In genomic region chr9:91395553-91396470, GRCh38 we compare ENCODE assay signal across 8 cellular contexts. TPM values are rescaled to one million over a fixed set of nuclear protein-coding genes. Genes with fewer than 3 reads are reported as not detected.
DNase-seq lines count a peak whose midpoint lies in the region; ATAC-seq, FAIRE-seq and TF ChIP-seq lines count a peak whose summit lies in the region.

No MANE protein-coding gene starts in this region.

- peaks cover 0 to 4% (median 0%) of the 10 kb centered on the region in 7 donors for H3K9me3 Mint-ChIP-seq in CD4-positive, CD25-positive, alpha-beta regulatory T cell
- no peaks in the 10 kb centered on the region for H3K9me3 Mint-ChIP-seq in progenitor cell of endocrine pancreas (ENCODE audit: low read depth)

- no peaks in the 10 kb centered on the region for H3K36me3 ChIP-seq in CD4-positive, CD25-positive, alpha-beta regulatory T cell (ENCODE audit: control insufficient read depth, insufficient read depth, low read length)
- H3K36me3 ChIP-seq in small intestine (ENCODE audit: control insufficient read depth in 2 of 2, insufficient read depth in 2 of 2, low read length in 2 of 2) = no peaks in the 10 kb centered on the region

- DNase-seq in CD4-positive, CD25-positive, alpha-beta regulatory T cell = peak in 2 of 3 donors; percentile 9 to 84
- peak; percentile 86 for DNase-seq in HCEC 1CT
- peak; percentile 60 for DNase-seq in SK-MEL-5 (ENCODE audit: low read depth, low spot score)
- DNase-seq in foreskin melanocyte = peak; percentile 85
- no peak for DNase-seq in small intestine
- DNase-seq in progenitor cell of endocrine pancreas (ENCODE audit: low spot score, unreplicated experiment) = no peak
- no peak for DNase-seq in left colon

- no peaks in the 10 kb centered on the region for H3K9me3 ChIP-seq in CD4-positive, CD25-positive, alpha-beta regulatory T cell (ENCODE audit: control insufficient read depth in 2 of 2, low read length in 2 of 2)
- H3K9me3 ChIP-seq in small intestine (ENCODE audit: control insufficient read depth, low read depth) = no peaks in the 10 kb centered on the region

- no peak for FAIRE-seq in small intestine (lab: Jason Lieb, UNC)

- in situ Hi-C loops in SK-MEL-5 (cut with HindIII; ENCODE audit: low pct_unique_long_range_greater_than_20kb, low sequenced_read_pairs) = no loop called here

- no peak for TF ChIP-seq CTCF in progenitor cell of endocrine pancreas (IDR thresholded peaks at IDR 0.05; ENCODE audit: unreplicated experiment)

- H3K27me3 Mint-ChIP-seq in CD4-positive, CD25-positive, alpha-beta regulatory T cell = peaks cover 5% of the 10 kb centered on the region
- no peaks in the 10 kb centered on the region for H3K27me3 Mint-ChIP-seq in progenitor cell of endocrine pancreas

- ATAC-seq in CD4-positive, CD25-positive, alpha-beta regulatory T cell (ENCODE audit: low read depth in 2 of 2) = no peak
- ATAC-seq in HG03175 (IDR thresholded peaks at IDR 0.05; ENCODE audit: unreplicated experiment) (no peak), left colon (no peak)

- peak overlapping the region in 2 of 3 donors; percentile 6 to 75 for H3K27ac Mint-ChIP-seq in CD4-positive, CD25-positive, alpha-beta regulatory T cell
- H3K27ac Mint-ChIP-seq in progenitor cell of endocrine pancreas = no peak overlapping the region

- peaks cover 11% of the 10 kb centered on the region for H3K4me1 ChIP-seq in CD4-positive, CD25-positive, alpha-beta regulatory T cell (ENCODE audit: control insufficient read depth, insufficient read depth, low read length, poor library complexity, severe bottlenecking)
- no peaks in the 10 kb centered on the region for H3K4me1 ChIP-seq in small intestine (ENCODE audit: control insufficient read depth in 2 of 2, insufficient read depth in 1 of 2, low read depth in 1 of 2, low read length in 1 of 2)

- 66 to 80% (median 73%) methylated on average over 7 of the region's 7 CpGs for WGBS in small intestine, 3 donors

- no peak overlapping the region for H3K4me3 Mint-ChIP-seq in CD4-positive, CD25-positive, alpha-beta regulatory T cell
- H3K4me3 Mint-ChIP-seq in progenitor cell of endocrine pancreas (ENCODE audit: low read depth) = no peak overlapping the region

- H3K4me3 ChIP-seq in CD4-positive, CD25-positive, alpha-beta regulatory T cell (ENCODE audit: low read depth, low read length) = no peak overlapping the region
- H3K4me3 ChIP-seq in small intestine (ENCODE audit: low read depth in 1 of 2, low read length in 2 of 2) = no peak overlapping the region

- H3K27me3 ChIP-seq in CD4-positive, CD25-positive, alpha-beta regulatory T cell (ENCODE audit: control insufficient read depth, insufficient read depth, low read length) = no peaks in the 10 kb centered on the region
- no peaks in the 10 kb centered on the region for H3K27me3 ChIP-seq in small intestine (ENCODE audit: control insufficient read depth in 2 of 2, insufficient read depth in 2 of 2, low read length in 2 of 2)

- peaks cover 0 to 12% (median 8%) of the 10 kb centered on the region in 4 donors for H3K4me1 Mint-ChIP-seq in CD4-positive, CD25-positive, alpha-beta regulatory T cell
- H3K4me1 Mint-ChIP-seq in progenitor cell of endocrine pancreas (ENCODE audit: low read depth) = peaks cover 2% of the 10 kb centered on the region

- H3K36me3 Mint-ChIP-seq in CD4-positive, CD25-positive, alpha-beta regulatory T cell = no peaks in the 10 kb centered on the region
- H3K36me3 Mint-ChIP-seq in progenitor cell of endocrine pancreas (ENCODE audit: insufficient read depth) = no peaks in the 10 kb centered on the region

- intact Hi-C loops in left colon (cut with DNase I, micrococcal nuclease) = no loop called here

- no peak overlapping the region for H3K27ac ChIP-seq in CD4-positive, CD25-positive, alpha-beta regulatory T cell (ENCODE audit: insufficient read depth, low read length, poor library complexity, severe bottlenecking)
- H3K27ac ChIP-seq in small intestine (ENCODE audit: low read depth in 1 of 2, low read length in 1 of 2) = no peak overlapping the region

RNA-seq across cellular contexts. Expression of gene NFIL3, which starts 27.8 kb away (rescaled TPM):
- total RNA-seq in CD4-positive, CD25-positive, alpha-beta regulatory T cell = 8.2 TPM
- 1 to 10 TPM in 3 of 4 donors, under 1 TPM in 1; 0.55 to 3.2 (median 1.1) TPM for polyA plus RNA-seq in CD4-positive, CD25-positive, alpha-beta regulatory T cell
- 10.1 and 11.3 TPM in 2 replicates for total RNA-seq in SK-MEL-5 (2014; rRNA removed; shearing (Covaris generic))
- 13.9 and 16.2 TPM in 2 replicates for polyA plus RNA-seq in SK-MEL-5 (2015; cell fraction: cytosol; rRNA removed)
- 12.7 and 13.2 TPM in 2 replicates for polyA plus RNA-seq in SK-MEL-5 (2015; cell fraction: nucleus; rRNA removed)
- polyA plus RNA-seq in small intestine = 10 to 100 TPM; 10.1 to 20.3 (median 12.4) TPM
- total RNA-seq in progenitor cell of endocrine pancreas (21.7 and 22.0 TPM in 2 replicates), left colon (10 to 100 TPM; 13.7 to 23.5 TPM)

RNA-seq across cellular contexts. Expression of gene AUH, which starts 34.1 kb away (rescaled TPM):
- 15.8 TPM for total RNA-seq in CD4-positive, CD25-positive, alpha-beta regulatory T cell
- polyA plus RNA-seq in CD4-positive, CD25-positive, alpha-beta regulatory T cell = 10 to 100 TPM; 10.8 to 16.5 (median 14.1) TPM
- 29.7 and 29.9 TPM in 2 replicates for total RNA-seq in SK-MEL-5 (2014; rRNA removed; shearing (Covaris generic))
- polyA plus RNA-seq in SK-MEL-5 (2015; cell fraction: cytosol; rRNA removed) = 18.0 and 19.0 TPM in 2 replicates
- 29.8 and 52.7 TPM in 2 replicates for polyA plus RNA-seq in SK-MEL-5 (2015; cell fraction: nucleus; rRNA removed)
- polyA plus RNA-seq in small intestine = 10 to 100 TPM; 16.9 to 51.4 (median 21.1) TPM
- total RNA-seq in progenitor cell of endocrine pancreas (24.9 and 31.1 TPM in 2 replicates), left colon (10 to 100 TPM; 30.4 to 36.0 TPM)

Comparison
In these comparisons a context has a peak if more than half of its experiments do, and no peak if none do; other contexts are left out.
1. DNase-seq: peak in CD4-positive, CD25-positive, alpha-beta regulatory T cell (2 of 3), HCEC 1CT (single experiment), SK-MEL-5 (single experiment) and foreskin melanocyte (single experiment); none in small intestine (single experiment), progenitor cell of endocrine pancreas (single experiment) and left colon (0 of 2).